ENCODE assay signal across 8 cellular contexts in the genomic region with DNA sequence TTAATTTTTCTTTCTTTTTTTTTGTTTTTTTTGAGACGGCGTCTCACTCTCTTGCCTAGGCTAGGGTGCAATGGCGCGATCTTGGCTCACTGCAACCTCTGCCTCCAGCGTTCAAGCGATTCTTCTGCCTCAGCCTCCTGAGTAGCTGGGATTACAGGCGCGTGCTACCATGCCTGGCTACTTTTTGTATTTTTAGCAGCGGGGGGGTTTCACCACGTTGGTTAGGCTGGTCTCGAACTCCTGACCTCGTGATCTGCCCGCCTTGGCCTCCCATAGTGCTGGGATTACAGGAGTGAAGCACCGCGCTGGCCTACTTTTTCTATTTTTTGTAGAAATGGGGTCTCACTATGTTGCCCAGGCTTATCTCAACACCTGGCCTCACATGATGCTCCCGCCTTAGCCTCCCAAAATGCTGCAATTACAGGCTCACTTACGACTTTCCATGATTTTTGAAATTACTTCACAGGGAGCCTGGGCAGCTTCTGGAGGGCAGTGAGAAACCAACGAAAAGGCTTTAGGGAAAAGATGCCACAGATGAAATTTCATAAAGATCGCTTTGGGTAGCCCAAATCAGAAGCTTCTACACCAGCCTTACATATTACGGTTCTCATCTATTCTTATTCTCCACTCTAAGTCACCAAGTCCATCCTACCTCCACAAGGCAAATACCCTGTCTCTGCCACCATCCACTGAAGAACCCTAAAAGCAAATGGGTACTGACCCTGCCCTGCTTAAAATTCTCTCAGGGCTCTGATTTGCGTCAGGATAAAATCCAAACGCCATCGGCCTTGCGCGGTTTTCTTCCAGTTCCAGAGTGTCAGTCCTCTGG. TPM values are rescaled to one million over a fixed set of nuclear protein-coding genes. Genes with fewer than 3 reads are reported as not detected.
A peak's percentile ranks its signal among the peaks of the same experiment; 100 is the strongest.
DNase-seq lines count a peak whose midpoint lies in the region; ATAC-seq and TF ChIP-seq lines count a peak whose summit lies in the region.

No MANE protein-coding gene starts in this region.

- peak overlapping the region; percentile 82 to 92 for H3K4me3 ChIP-seq in DND-41 (ENCODE audit: low read depth in 1 of 2, low read length in 2 of 2)
- peak overlapping the region; percentile 47 to 93 (median 62) for H3K4me3 ChIP-seq in mammary epithelial cell (replicated peaks in 1 of 3; ENCODE audit: insufficient read depth in 1 of 3, low read depth in 2 of 3, low read length in 3 of 3)
- peak overlapping the region; percentile 80 to 82 for H3K4me3 ChIP-seq in vagina

- peaks cover 50% of the 10 kb centered on the region for H3K79me2 ChIP-seq in DND-41 (ENCODE audit: insufficient read depth, low read length)
- peaks cover 44% of the 10 kb centered on the region for H3K79me2 ChIP-seq in mammary epithelial cell (ENCODE audit: insufficient read depth, low read length)

- H3K27me3 ChIP-seq in DND-41 (ENCODE audit: insufficient read depth, low read length, poor library complexity) = no peaks in the 10 kb centered on the region
- no peaks in the 10 kb centered on the region for H3K27me3 ChIP-seq in mammary epithelial cell (ENCODE audit: insufficient read depth, low read length)
- H3K27me3 ChIP-seq in vagina = no peaks in the 10 kb centered on the region

- dilution Hi-C loops in mammary epithelial cell (cut with HindIII; ENCODE audit: low sequenced_read_pairs) = no loop called here

- intact Hi-C loops in mammary epithelial cell (cut with micrococcal nuclease) (no loop called here), vagina (cut with DNase I) (no loop called here)

- in situ Hi-C loops in mammary epithelial cell (cut with MboI; ENCODE audit: low sequenced_read_pairs in 2 of 2) = no loop called here

- H3K4me2 ChIP-seq in DND-41 (ENCODE audit: insufficient read depth, low read length) = peak overlapping the region; percentile 85
- H3K4me2 ChIP-seq in mammary epithelial cell (ENCODE audit: insufficient read depth, low read depth, low read length) = peak overlapping the region; percentile 87

- TF ChIP-seq CTCF in DND-41 (IDR thresholded peaks at IDR 0.05; ENCODE audit: borderline replicate concordance, extremely low read depth, low read length, poor library complexity, severe bottlenecking) (no peak), mammary epithelial cell (conservative IDR thresholded peaks at IDR 0.05 in 1 of 2, IDR thresholded peaks at IDR 0.05 in 1 of 2; ENCODE audit: extremely low read depth in 1 of 2, insufficient read depth in 1 of 2, low read depth in 1 of 2, low read length in 2 of 2) (no peak), vagina (IDR thresholded peaks at IDR 0.05) (no peak)

- BruUV-seq in mammary epithelial cell (replicated peaks; lab: Mats Ljungman, UMichigan) = no TSS peak

- H2AFZ ChIP-seq in DND-41 (ENCODE audit: low read depth, low read length) = peak overlapping the region; percentile 97
- H2AFZ ChIP-seq in mammary epithelial cell (ENCODE audit: low read depth, low read length) = peak overlapping the region; percentile 75

- TF ChIP-seq POLR2A in vagina (IDR thresholded peaks at IDR 0.05) = no peak

- peak overlapping the region; percentile 93 for H3K9ac ChIP-seq in DND-41 (ENCODE audit: low read depth, low read length)
- peak overlapping the region; percentile 88 for H3K9ac ChIP-seq in mammary epithelial cell (ENCODE audit: insufficient read depth, low read length)

- no peaks in the 10 kb centered on the region for H3K9me3 ChIP-seq in DND-41 (ENCODE audit: insufficient read depth, low read length, severe bottlenecking)
- H3K9me3 ChIP-seq in KOPT-K1 (ENCODE audit: insufficient read depth, low read length, poor library complexity, severe bottlenecking) = no peaks in the 10 kb centered on the region
- no peaks in the 10 kb centered on the region for H3K9me3 ChIP-seq in mammary epithelial cell (replicated peaks; ENCODE audit: insufficient read depth, low read length)
- no peaks in the 10 kb centered on the region for H3K9me3 ChIP-seq in vagina

- H3K4me1 ChIP-seq in DND-41 (ENCODE audit: insufficient read depth, low read length) = peaks cover 44% of the 10 kb centered on the region
- H3K4me1 ChIP-seq in mammary epithelial cell (ENCODE audit: insufficient read depth, low read length) = peaks cover 13% of the 10 kb centered on the region
- H3K4me1 ChIP-seq in vagina = peaks cover 36% of the 10 kb centered on the region

- H3K27ac ChIP-seq in DND-41 (ENCODE audit: low read length) = peak overlapping the region; percentile 99
- H3K27ac ChIP-seq in KOPT-K1 (ENCODE audit: low read depth, low read length, poor library complexity, severe bottlenecking) = peak overlapping the region; percentile 88
- H3K27ac ChIP-seq in mammary epithelial cell (ENCODE audit: insufficient read depth, low read depth, low read length) = peak overlapping the region; percentile 83
- H3K27ac ChIP-seq in vagina = peak overlapping the region; percentile 98

- WGBS in mammary epithelial cell (ENCODE audit: low coverage, missing lambda C conversion rate) = 64% methylated on average over 16 of the region's 25 CpGs

- CTCF ChIA-PET in mammary epithelial cell (lab: Charles Lee; ENCODE audit: low non-redundant PET) = no interaction called here

- ATAC-seq in DND-41 (ENCODE audit: insufficient read depth, low read depth) = 0 out of 3 replicates have a peak, but pooled peaks have one; percentile 0
- ATAC-seq in GM18519 (IDR thresholded peaks at IDR 0.05; ENCODE audit: low FRiP score, unreplicated experiment) = no peak
- ATAC-seq in GM18520 (IDR thresholded peaks at IDR 0.05; ENCODE audit: unreplicated experiment) = no peak

- no peak for DNase-seq in DND-41
- DNase-seq in mammary epithelial cell = no peak
- DNase-seq in medulla oblongata (ENCODE audit: extremely low spot score) = peak; percentile 37
- no peak for DNase-seq in vagina (ENCODE audit: extremely low spot score in 2 of 2)
- DNase-seq in HuH-7.5 (ENCODE audit: low spot score) = no peak

- H3K36me3 ChIP-seq in DND-41 (ENCODE audit: insufficient read depth, low read length) = peaks cover 43% of the 10 kb centered on the region
- H3K36me3 ChIP-seq in KOPT-K1 (ENCODE audit: insufficient read depth, low read length) = peaks cover 58% of the 10 kb centered on the region
- H3K36me3 ChIP-seq in mammary epithelial cell (ENCODE audit: insufficient read depth, low read length) = no peaks in the 10 kb centered on the region
- H3K36me3 ChIP-seq in vagina = peaks cover 0 to 12% of the 10 kb centered on the region in 2 donors

- H4K20me1 ChIP-seq in DND-41 (ENCODE audit: insufficient read depth, low read length) (peaks cover 21% of the 10 kb centered on the region; the same call in 1 of the 2 replicates), mammary epithelial cell (ENCODE audit: insufficient read depth, low read length) (no peaks in the 10 kb centered on the region)

RNA-seq across cellular contexts. Expression of a gene that starts 0.9 kb away (rescaled TPM):
- total RNA-seq in mammary epithelial cell (100 to 1,000 TPM in 1 of 2 donors, 10 to 100 TPM in 1; 72.7 to 113 TPM), vagina (50.8 TPM)
- 110 TPM for polyA plus RNA-seq in mammary epithelial cell
- 223 TPM for polyA minus RNA-seq in mammary epithelial cell
